ENCODE assay signal across 19 cellular contexts in genomic region chr12:27810756-27811155, GRCh38. TPM values are rescaled to one million over a fixed set of nuclear protein-coding genes. Genes with fewer than 3 reads are reported as not detected.
DNase-seq lines count a peak whose midpoint lies in the region; ATAC-seq and TF ChIP-seq lines count a peak whose summit lies in the region.
"Had no signal": no experiment of that assay in that cellular context is flagged by ENCODE, and none has a peak within 500 bp of the region (broad histone marks: within the 10 kb centered on the region; RNA-seq: fewer than 3 reads in every experiment).

No MANE protein-coding gene starts in this region.

- peak overlapping the region; percentile 66; the same call in 1 of the 2 replicates for H2AFZ ChIP-seq in GM23338

- H3K9me2 ChIP-seq in GM23338 (ENCODE audit: insufficient read depth): no peaks in the 10 kb centered on the region

- H3K27me3 ChIP-seq in GM23338 (ENCODE audit: insufficient read depth) (no peaks in the 10 kb centered on the region), SJCRH30 (no peaks in the 10 kb centered on the region)
- H3K27me3 ChIP-seq: MG63 had no signal

- H3K9me3 Mint-ChIP-seq in GM23338 (no peaks in the 10 kb centered on the region), nephron progenitor cell (peaks cover 6% of the 10 kb centered on the region)

- no peaks in the 10 kb centered on the region for H3F3A ChIP-seq in GM23338 (replicated peaks; ENCODE audit: low read depth)

- ATAC-seq in GM23338 (no peak), GM18907 (IDR thresholded peaks at IDR 0.05; ENCODE audit: unreplicated experiment) (no peak)

- no peak overlapping the region for H3K4me3 ChIP-seq in GM23338
- H3K4me3 ChIP-seq in SJCRH30: peak overlapping the region; percentile 51
- H3K4me3 ChIP-seq: MG63 had no signal

- H3K4me2 ChIP-seq in GM23338: no peak overlapping the region

- no peaks in the 10 kb centered on the region for H3K4me1 ChIP-seq in GM23338 (ENCODE audit: insufficient read depth)
- H3K4me1 ChIP-seq in SJCRH30: no peaks in the 10 kb centered on the region

- DNase-seq in DMS79 treated with DMSO at 0.1 percent for 48 hours (lab: John Stamatoyannopoulos, UW) (peak; percentile 6), DMS79 (lab: John Stamatoyannopoulos, UW) (no peak), GM23338 (ENCODE audit: low spot score) (no peak), SJCRH30 (peak; percentile 32 to 49), nephron progenitor cell (no peak), NCI-H345 treated with DMSO at 0.1 percent for 48 hours (lab: John Stamatoyannopoulos, UW; ENCODE audit: unreplicated experiment) (no peak)
- DNase-seq in stimulated activated naive CD4-positive, alpha-beta T cell treated with Interleukin-2 at 50 U/mL for 16 hours (lab: John Stamatoyannopoulos, UW): no peak
- DNase-seq: Calu3; CD4-positive, alpha-beta memory T cell; GOT3; Karpas-422; MG63; NCI-H1092; NCI-H2171; NCI-H510A treated with DMSO at 0.1 percent for 48 hours; T-helper 1 cell had no signal

- H3K9me3 ChIP-seq in SJCRH30 (replicated peaks): no peaks in the 10 kb centered on the region
- H3K9me3 ChIP-seq: MG63 had no signal

- no peak overlapping the region for H3K4me3 Mint-ChIP-seq in GM23338
- no peak overlapping the region for H3K4me3 Mint-ChIP-seq in nephron progenitor cell
- H3K4me3 Mint-ChIP-seq: CD4-positive, alpha-beta memory T cell had no signal

- peaks cover 5% of the 10 kb centered on the region; the same call in 2 of the 3 replicates for H3K4me1 Mint-ChIP-seq in GM23338
- H3K4me1 Mint-ChIP-seq in nephron progenitor cell: peaks cover 20% of the 10 kb centered on the region

- H3K36me3 Mint-ChIP-seq in GM23338 (ENCODE audit: low read depth) (no peaks in the 10 kb centered on the region; the same call in 2 of the 3 replicates), nephron progenitor cell (ENCODE audit: low read depth) (no peaks in the 10 kb centered on the region)
- H3K36me3 Mint-ChIP-seq: CD4-positive, alpha-beta memory T cell had no signal

- H3K27ac Mint-ChIP-seq in GM23338 (no peak overlapping the region), nephron progenitor cell (peak overlapping the region; percentile 44)
- H3K27ac Mint-ChIP-seq: CD4-positive, alpha-beta memory T cell had no signal

- no peaks in the 10 kb centered on the region for H3K79me2 ChIP-seq in GM23338 (replicated peaks; ENCODE audit: insufficient read depth)

- no peak for TF ChIP-seq CTCF in GM23338 (conservative IDR thresholded peaks at IDR 0.05; ENCODE audit: low read depth in 2 of 2)
- no peak for TF ChIP-seq CTCF in nephron progenitor cell (IDR thresholded peaks at IDR 0.05)

- H3K27me3 Mint-ChIP-seq in GM23338 (ENCODE audit: insufficient read depth, low read depth, poor library complexity) (peaks cover 2% of the 10 kb centered on the region), nephron progenitor cell (ENCODE audit: low read depth, poor library complexity) (peaks cover 7% of the 10 kb centered on the region)

- H3K27ac ChIP-seq in GM23338 (ENCODE audit: low read depth) (no peak overlapping the region), SJCRH30 (peak overlapping the region; percentile 15; the same call in 1 of the 2 replicates)
- H3K27ac ChIP-seq: 22Rv1 had no signal

- H3K36me3 ChIP-seq in GM23338 (ENCODE audit: insufficient read depth) (no peaks in the 10 kb centered on the region), SJCRH30 (no peaks in the 10 kb centered on the region)
- H3K36me3 ChIP-seq: MG63 had no signal

- H4K20me1 ChIP-seq in GM23338 (replicated peaks; ENCODE audit: insufficient read depth): no peaks in the 10 kb centered on the region

TF ChIP-seq in GM23338, 12 proteins besides CTCF, POLR2A, EP300 and RAD21 (continues in another document):
- TF ChIP-seq ETS1 (IDR thresholded peaks at IDR 0.05) (no peak), NANOG (IDR thresholded peaks at IDR 0.05; ENCODE audit: borderline replicate concordance) (no peak), EZH2phosphoT487 (IDR thresholded peaks at IDR 0.05; ENCODE audit: unreplicated experiment) (no peak), STAT1 (IDR thresholded peaks at IDR 0.05; ENCODE audit: unreplicated experiment) (no peak), ZNF462 (CRISPR knock-in tag; IDR thresholded peaks at IDR 0.05) (no peak), JUNB (IDR thresholded peaks at IDR 0.05; ENCODE audit: unreplicated experiment) (no peak), ZNF114 (CRISPR knock-in tag; IDR thresholded peaks at IDR 0.05) (no peak), CREB1 (CRISPR knock-in tag; IDR thresholded peaks at IDR 0.05; ENCODE audit: low read depth) (no peak), ZNF331 (CRISPR knock-in tag; IDR thresholded peaks at IDR 0.05; ENCODE audit: low read depth) (no peak), EZH2 (IDR thresholded peaks at IDR 0.05; ENCODE audit: low read depth, unreplicated experiment) (no peak)

RNA-seq across cellular contexts. Expression of gene MANSC4, which starts 30.7 kb away (rescaled TPM):
- total RNA-seq in GM23338 (2014; rRNA removed; shearing (Covaris generic)): not detected in 2 replicates
- polyA plus RNA-seq in GM23338 (2016; fragmentation: Nextera tagmentation; extraction: Ambion mirVana): not detected in 2 replicates
- not detected in 2 replicates for total RNA-seq in SJCRH30 (2014; rRNA removed; shearing (Covaris generic))
- total RNA-seq: Calu3; CD4-positive, alpha-beta memory T cell had no signal
- polyA plus RNA-seq: BJ had no signal

RNA-seq across cellular contexts. Expression of gene KLHL42, which starts 30.7 kb away (rescaled TPM):
- total RNA-seq in GM23338 (2014; rRNA removed; shearing (Covaris generic)): 25.8 and 33.2 TPM in 2 replicates
- 7.6 and 8.0 TPM in 2 replicates for polyA plus RNA-seq in GM23338 (2016; fragmentation: Nextera tagmentation; extraction: Ambion mirVana)
- 24.3 and 25.9 TPM in 2 replicates for total RNA-seq in SJCRH30 (2014; rRNA removed; shearing (Covaris generic))

Comparison
In these comparisons a context has a peak if more than half of its experiments do, and no peak if none do; other contexts are left out.
1. DNase-seq: peak in DMS79 treated with DMSO at 0.1 percent for 48 hours (single experiment) and SJCRH30 (2 of 2); none in DMS79 (single experiment), GM23338 (single experiment), nephron progenitor cell (single experiment), stimulated activated naive CD4-positive, alpha-beta T cell treated with Interleukin-2 at 50 U/mL for 16 hours (single experiment) and NCI-H345 treated with DMSO at 0.1 percent for 48 hours (single experiment).